ENCODE assay signal across 15 cellular contexts in genomic region chr1:60990719-60991100, GRCh38.
DNase-seq lines count a peak whose midpoint lies in the region; ATAC-seq, FAIRE-seq and TF ChIP-seq lines count a peak whose summit lies in the region.
"Had no signal": no experiment of that assay in that cellular context is flagged by ENCODE, and none has a peak within 500 bp of the region (broad histone marks: within the 10 kb centered on the region; RNA-seq: fewer than 3 reads in every experiment).

No MANE protein-coding gene starts in this region.

- POLR2A ChIA-PET in endothelial cell of umbilical vein (lab: Charles Lee), result interaction anchor here (0.6 kb wide), 1 partner anchor 150 kb away, joined by 3 read pairs; no protein-coding TSS in a partner anchor

- FAIRE-seq in endothelial cell of umbilical vein (lab: Jason Lieb, UNC), result peak; percentile 35

- no peak for DNase-seq in right atrium auricular region (ENCODE audit: low spot score)
- DNase-seq in Right ventricle myocardium inferior (ENCODE audit: missing footprints), result no peak
- no peak for DNase-seq in endothelial cell of umbilical vein (ENCODE audit: low read depth, low spot score)
- DNase-seq in osteocyte (ENCODE audit: extremely low spot score, unreplicated experiment), result no peak
- DNase-seq in activated T-cell treated with anti-CD3 and anti-CD28 coated beads for 4 hours, result no peak
- DNase-seq in activated naive CD4-positive, alpha-beta T cell treated with anti-CD3 and anti-CD28 coated beads for 36 hours, result no peak
- DNase-seq in NCI-H1417 treated with DMSO at 0.1 percent for 48 hours (lab: John Stamatoyannopoulos, UW), result no peak
- DNase-seq: activated gamma-delta T cell; CD8-positive, alpha-beta T cell; H9; KG1; NCI-H1105; PC-9 had no signal

- H3K27me3 ChIP-seq in right atrium auricular region (no peaks in the 10 kb centered on the region), endothelial cell of umbilical vein (ENCODE audit: control insufficient read depth in 2 of 2, insufficient read depth in 2 of 2, low read length in 2 of 2) (no peaks in the 10 kb centered on the region)

- H3K36me3 ChIP-seq in right atrium auricular region (no peaks in the 10 kb centered on the region), endothelial cell of umbilical vein (ENCODE audit: control insufficient read depth in 2 of 2, extremely low read depth in 1 of 2, insufficient read depth in 2 of 2, low read length in 2 of 2) (no peaks in the 10 kb centered on the region)

- no peak overlapping the region for H3K9ac ChIP-seq in endothelial cell of umbilical vein (replicated peaks; ENCODE audit: extremely low read depth, insufficient read depth, low read length)

- BruUV-seq in endothelial cell of umbilical vein (replicated peaks; lab: Mats Ljungman, UMichigan), result no TSS peak

- intact Hi-C loops in Right ventricle myocardium inferior (cut with DNase I), result no loop called here
- intact Hi-C loops in endothelial cell of umbilical vein (cut with micrococcal nuclease), result loop anchor here (1.0 kb wide), 1 partner anchor 462 kb away; no protein-coding TSS in a partner anchor
- intact Hi-C loops in activated naive CD4-positive, alpha-beta T cell treated with anti-CD3 and anti-CD28 coated beads for 36 hours (cut with micrococcal nuclease), result no loop called here

- H3K9me3 ChIP-seq in right atrium auricular region (no peaks in the 10 kb centered on the region), endothelial cell of umbilical vein (replicated peaks; ENCODE audit: control insufficient read depth, insufficient read depth, low read length) (no peaks in the 10 kb centered on the region)

- H3K9me1 ChIP-seq in endothelial cell of umbilical vein (replicated peaks; ENCODE audit: control insufficient read depth, extremely low read depth, insufficient read depth, low read length), result no peaks in the 10 kb centered on the region

- H4K20me1 ChIP-seq in endothelial cell of umbilical vein (replicated peaks; ENCODE audit: control insufficient read depth, extremely low read depth, insufficient read depth, low read length), result no peaks in the 10 kb centered on the region

- no peak overlapping the region for H3K4me3 Mint-ChIP-seq in osteocyte (ENCODE audit: unreplicated experiment)
- H3K4me3 Mint-ChIP-seq in activated naive CD4-positive, alpha-beta T cell treated with anti-CD3 and anti-CD28 coated beads for 36 hours, result no peak overlapping the region
- H3K4me3 Mint-ChIP-seq: CD8-positive, alpha-beta T cell; H9; WTC11 had no signal

- no peaks in the 10 kb centered on the region for H3K27me3 Mint-ChIP-seq in osteocyte (ENCODE audit: unreplicated experiment)
- no peaks in the 10 kb centered on the region for H3K27me3 Mint-ChIP-seq in activated naive CD4-positive, alpha-beta T cell treated with anti-CD3 and anti-CD28 coated beads for 36 hours (ENCODE audit: low read depth)

- no peaks in the 10 kb centered on the region for H3K79me2 ChIP-seq in endothelial cell of umbilical vein (ENCODE audit: control insufficient read depth, insufficient read depth, low read length)

- H3K27ac ChIP-seq in right atrium auricular region (peak overlapping the region; percentile 58 to 75), endothelial cell of umbilical vein (ENCODE audit: insufficient read depth, low read depth, low read length) (peak overlapping the region; percentile 51)
- H3K27ac ChIP-seq: PC-9 had no signal

- no peak for TF ChIP-seq POLR2A in endothelial cell of umbilical vein (IDR thresholded peaks at IDR 0.05; ENCODE audit: low read depth, low read length)

- H3K9me3 Mint-ChIP-seq in osteocyte (ENCODE audit: unreplicated experiment), result peaks cover 5% of the 10 kb centered on the region
- no peaks in the 10 kb centered on the region for H3K9me3 Mint-ChIP-seq in activated naive CD4-positive, alpha-beta T cell treated with anti-CD3 and anti-CD28 coated beads for 36 hours
- H3K9me3 Mint-ChIP-seq: CD8-positive, alpha-beta T cell; H9; WTC11 had no signal

- H3K4me2 ChIP-seq in endothelial cell of umbilical vein (ENCODE audit: insufficient read depth, low read length), result peak overlapping the region; percentile 2
- H3K4me2 ChIP-seq: PC-9 had no signal

- H3K4me3 ChIP-seq in right atrium auricular region (no peak overlapping the region), endothelial cell of umbilical vein (replicated peaks in 1 of 3; ENCODE audit: insufficient read depth in 1 of 3, low read depth in 1 of 3, low read length in 3 of 3) (no peak overlapping the region)
- H3K4me3 ChIP-seq: PC-9 had no signal

- H2AFZ ChIP-seq in endothelial cell of umbilical vein (ENCODE audit: low read depth, low read length), result peak overlapping the region; percentile 1
- H2AFZ ChIP-seq: PC-9 had no signal

- no peak for TF ChIP-seq CTCF in right atrium auricular region (IDR thresholded peaks at IDR 0.05)
- no peak for TF ChIP-seq CTCF in endothelial cell of umbilical vein (IDR thresholded peaks at IDR 0.05; ENCODE audit: extremely low read depth in 1 of 2, insufficient read depth in 1 of 2, low read depth in 1 of 2, low read length in 2 of 2)
- TF ChIP-seq CTCF in osteocyte (IDR thresholded peaks at IDR 0.05), result no peak

- CTCF ChIA-PET in endothelial cell of umbilical vein (lab: Charles Lee), result interaction anchor here (0.7 to 4.6 kb wide), 7 partner anchors 12 to 598 kb away, joined by 3 to 24 read pairs (median 4); no protein-coding TSS in a partner anchor
- CTCF ChIA-PET in activated naive CD4-positive, alpha-beta T cell treated with anti-CD3 and anti-CD28 coated beads for 36 hours (lab: Charles Lee), result interaction anchor here (1.0 kb wide), 1 partner anchor 17 kb away, joined by 3 read pairs; no protein-coding TSS in a partner anchor

- H3K4me1 ChIP-seq in right atrium auricular region, result peaks cover 0 to 27% of the 10 kb centered on the region in 2 donors
- H3K4me1 ChIP-seq in endothelial cell of umbilical vein (ENCODE audit: control insufficient read depth, extremely low read depth, insufficient read depth, low read length), result peaks cover 21% of the 10 kb centered on the region

- ATAC-seq in Right ventricle myocardium inferior, result no peak
- ATAC-seq in HG02588 (IDR thresholded peaks at IDR 0.05; ENCODE audit: unreplicated experiment), result no peak
- ATAC-seq: CD8-positive, alpha-beta T cell; WTC11 had no signal

- dilution Hi-C loops in endothelial cell of umbilical vein (cut with MboI; ENCODE audit: extremely low pct_ligation_motif_present, low sequenced_read_pairs), result no loop called here

- peak overlapping the region; percentile 93 for H3K27ac Mint-ChIP-seq in osteocyte (ENCODE audit: unreplicated experiment)
- no peak overlapping the region for H3K27ac Mint-ChIP-seq in activated naive CD4-positive, alpha-beta T cell treated with anti-CD3 and anti-CD28 coated beads for 36 hours
- H3K27ac Mint-ChIP-seq: CD8-positive, alpha-beta T cell; H9; WTC11 had no signal

- H3K36me3 Mint-ChIP-seq in osteocyte (ENCODE audit: unreplicated experiment), result no peaks in the 10 kb centered on the region
- H3K36me3 Mint-ChIP-seq in activated naive CD4-positive, alpha-beta T cell treated with anti-CD3 and anti-CD28 coated beads for 36 hours (ENCODE audit: low read depth), result no peaks in the 10 kb centered on the region
- H3K36me3 Mint-ChIP-seq: CD8-positive, alpha-beta T cell; WTC11 had no signal

- peaks cover 38% of the 10 kb centered on the region for H3K4me1 Mint-ChIP-seq in osteocyte (ENCODE audit: unreplicated experiment)
- H3K4me1 Mint-ChIP-seq in activated naive CD4-positive, alpha-beta T cell treated with anti-CD3 and anti-CD28 coated beads for 36 hours (ENCODE audit: low read depth), result no peaks in the 10 kb centered on the region

TF ChIP-seq in endothelial cell of umbilical vein, 7 proteins besides CTCF, POLR2A, EP300 and RAD21:
- TF ChIP-seq FOS (IDR thresholded peaks at IDR 0.05; ENCODE audit: borderline replicate concordance, insufficient read depth, low read length) (no peak), POLR2AphosphoS5 (IDR thresholded peaks at IDR 0.05; ENCODE audit: insufficient read depth, low read depth, low read length) (no peak), EZH2 (IDR thresholded peaks at IDR 0.05; ENCODE audit: borderline replicate concordance, low read depth, low read length, severe bottlenecking) (no peak), GATA2 (IDR thresholded peaks at IDR 0.05; ENCODE audit: insufficient read depth, insufficient read length, low read depth, low read length) (no peak)
